ENCODE assay signal across 10 cellular contexts in the genomic region with DNA sequence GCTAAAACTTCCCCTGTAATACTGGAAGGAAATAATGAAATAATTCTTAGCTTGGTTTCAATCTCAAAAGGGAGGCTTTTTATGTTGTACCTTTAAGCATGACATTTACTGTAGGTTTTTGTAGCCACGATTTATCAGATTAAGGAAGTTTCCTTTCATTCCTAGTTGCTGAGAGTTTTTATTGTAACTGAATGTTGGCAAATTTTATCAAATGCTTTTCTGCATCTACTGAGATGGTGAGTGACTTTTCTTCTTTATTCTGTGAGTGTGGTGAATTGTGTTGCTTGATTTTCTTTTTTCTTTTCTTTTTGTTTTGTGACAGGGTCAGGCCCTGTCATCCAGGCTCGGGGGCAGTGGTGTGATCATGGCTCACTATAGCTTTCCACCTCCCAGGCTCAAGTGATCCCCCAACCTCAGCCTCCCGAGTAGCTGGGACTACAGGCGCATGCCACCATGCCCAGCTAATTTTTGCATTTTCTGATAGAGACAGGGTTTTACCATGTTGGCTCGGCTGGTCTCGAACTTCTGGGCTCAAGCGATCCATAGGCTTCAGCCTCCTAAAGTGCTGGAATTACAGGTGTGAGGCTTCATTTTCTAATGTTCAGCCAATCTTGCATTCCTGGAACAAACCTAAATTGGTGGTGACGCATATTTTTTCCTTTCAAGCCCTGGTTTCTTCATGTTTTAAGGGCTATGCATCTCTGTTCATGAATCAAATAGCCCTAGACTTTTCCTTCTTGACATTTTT. TPM values are rescaled to one million over a fixed set of nuclear protein-coding genes. Genes with fewer than 3 reads are reported as not detected.
DNase-seq lines count a peak whose midpoint lies in the region; ATAC-seq, FAIRE-seq and TF ChIP-seq lines count a peak whose summit lies in the region.
"Had no signal": no experiment of that assay in that cellular context is flagged by ENCODE, and none has a peak within 500 bp of the region (broad histone marks: within the 10 kb centered on the region; RNA-seq: fewer than 3 reads in every experiment).

No MANE protein-coding gene starts in this region.

- H3K27me3 ChIP-seq in heart left ventricle: no peaks in the 10 kb centered on the region
- H3K27me3 ChIP-seq in bronchial epithelial cell (ENCODE audit: control insufficient read depth, insufficient read depth, low read length): no peaks in the 10 kb centered on the region
- no peaks in the 10 kb centered on the region for H3K27me3 ChIP-seq in muscle layer of duodenum (ENCODE audit: low read depth, low read length)
- no peaks in the 10 kb centered on the region for H3K27me3 ChIP-seq in aorta (ENCODE audit: control insufficient read depth in 1 of 2, insufficient read depth in 2 of 2, low read length in 1 of 2)

- no peak for TF ChIP-seq CTCF in heart left ventricle (IDR thresholded peaks at IDR 0.05)
- TF ChIP-seq CTCF in bronchial epithelial cell (IDR thresholded peaks at IDR 0.05; ENCODE audit: insufficient read depth, low read length, severe bottlenecking): no peak

- H3K4me3 ChIP-seq in heart left ventricle (peak overlapping the region in 2 of 12 donors; percentile 7 to 18), bronchial epithelial cell (ENCODE audit: low read depth, low read length) (no peak overlapping the region), muscle layer of duodenum (ENCODE audit: low read depth in 1 of 2, low read length in 2 of 2) (peak overlapping the region; percentile 9 to 18), aorta (ENCODE audit: low read length in 2 of 2) (no peak overlapping the region)

- DNase-seq in heart left ventricle (no peak), Right ventricle myocardium superior (no peak), bronchial epithelial cell (ENCODE audit: low read depth) (peak; percentile 4), aorta (no peak), GM19239 (ENCODE audit: insufficient read length, low spot score) (no peak), NCI-H1048 (lab: John Stamatoyannopoulos, UW) (no peak)
- no peak for DNase-seq in activated CD4-positive, CD25-positive, alpha-beta regulatory T cell (lab: John Stamatoyannopoulos, UW)
- DNase-seq: CD4-positive, CD25-positive, alpha-beta regulatory T cell had no signal

- ATAC-seq in heart left ventricle: peak in 1 of 4 donors; percentile 11
- no peak for ATAC-seq in Right ventricle myocardium superior (ENCODE audit: poor library complexity)
- peak; percentile 45 for ATAC-seq in aorta (ENCODE audit: low FRiP score)

- H3K9me3 ChIP-seq in heart left ventricle (peaks cover 0 to 4% (median 0%) of the 10 kb centered on the region in 12 donors), muscle layer of duodenum (ENCODE audit: control insufficient read depth in 1 of 2, low read length in 2 of 2) (no peaks in the 10 kb centered on the region), aorta (ENCODE audit: control insufficient read depth, low read length) (no peaks in the 10 kb centered on the region)

- peak overlapping the region; percentile 81 to 93 (median 86) for H3K27ac ChIP-seq in heart left ventricle
- peak overlapping the region; percentile 75 for H3K27ac ChIP-seq in muscle layer of duodenum (ENCODE audit: low read length)
- H3K27ac ChIP-seq in aorta (ENCODE audit: low read depth in 1 of 2, low read length in 2 of 2): peak overlapping the region; percentile 41 to 74

- intact Hi-C loops in heart left ventricle (cut with DNase I): loop anchor here in 4 of 10 donors (2.0 to 5.0 kb wide), 4 partner anchors 35 to 40 kb away; partner anchors contain the start of gene GGT5 (in 2 of the 4)
- intact Hi-C loops in Right ventricle myocardium superior (cut with DNase I): no loop called here
- intact Hi-C loops in aorta (cut with DNase I): no loop called here

- no peak for TF ChIP-seq POLR2A in heart left ventricle (IDR thresholded peaks at IDR 0.05)

- no peak for FAIRE-seq in bronchial epithelial cell (lab: Jason Lieb, UNC)
- no peak for FAIRE-seq in GM19239 (lab: Jason Lieb, UNC)

- H3K4me1 ChIP-seq in heart left ventricle: peaks cover 8 to 48% (median 23%) of the 10 kb centered on the region in 12 donors
- peaks cover 0 to 9% of the 10 kb centered on the region in 2 donors for H3K4me1 ChIP-seq in muscle layer of duodenum (ENCODE audit: control insufficient read depth in 1 of 2, insufficient read depth in 2 of 2, low read length in 2 of 2)
- H3K4me1 ChIP-seq in aorta (ENCODE audit: control insufficient read depth in 1 of 2, insufficient read depth in 2 of 2, low read length in 2 of 2): peaks cover 1 to 15% of the 10 kb centered on the region in 2 donors

- H3K36me3 ChIP-seq in heart left ventricle: no peaks in the 10 kb centered on the region
- H3K36me3 ChIP-seq in bronchial epithelial cell (ENCODE audit: control insufficient read depth, insufficient read depth, low read length): no peaks in the 10 kb centered on the region
- H3K36me3 ChIP-seq in muscle layer of duodenum (ENCODE audit: control insufficient read depth in 1 of 2, insufficient read depth in 2 of 2, low read length in 2 of 2): no peaks in the 10 kb centered on the region
- no peaks in the 10 kb centered on the region for H3K36me3 ChIP-seq in aorta (ENCODE audit: control insufficient read depth in 1 of 2, insufficient read depth in 2 of 2, low read length in 1 of 2)

- 67 to 74% (median 71%) methylated on average over 8 of the region's 8 CpGs for WGBS in heart left ventricle, 4 donors
- WGBS in aorta, 2 donors: 29 to 34% methylated on average over 8 of the region's 8 CpGs

RNA-seq across cellular contexts. Expression of gene SUSD2, which starts 26.2 kb away (rescaled TPM):
- total RNA-seq in heart left ventricle (10 to 100 TPM in 1 of 9 donors, 1 to 10 TPM in 8; 1.5 to 12.6 (median 2.6) TPM), Right ventricle myocardium superior (2.6 TPM), bronchial epithelial cell (under 0.01 and 0.13 TPM in 2 replicates), aorta (10 to 100 TPM; 11.2 to 15.0 TPM)
- polyA plus RNA-seq in heart left ventricle (1 to 10 TPM; 2.7 to 3.5 TPM), aorta (10 to 100 TPM in 1 of 2 donors, 1 to 10 TPM in 1; 7.1 to 79.5 TPM)
- polyA plus RNA-seq: IgD-negative memory B cell had no signal

RNA-seq across cellular contexts. Expression of gene GGT5, which starts 37.4 kb away (rescaled TPM):
- total RNA-seq in heart left ventricle (10 to 100 TPM in 7 of 9 donors, 1 to 10 TPM in 2; 6.1 to 71.5 (median 15.5) TPM), Right ventricle myocardium superior (21.0 TPM), bronchial epithelial cell (not detected in 2 replicates), aorta (10 to 100 TPM; 50.8 to 61.6 TPM)
- polyA plus RNA-seq in heart left ventricle (10 to 100 TPM; 30.9 to 41.6 TPM), aorta (100 to 1,000 TPM in 1 of 2 donors, 10 to 100 TPM in 1; 52.3 to 434 TPM)
- total RNA-seq: CD4-positive, CD25-positive, alpha-beta regulatory T cell had no signal
- polyA plus RNA-seq: CD4-positive, CD25-positive, alpha-beta regulatory T cell; IgD-negative memory B cell had no signal

Comparison
In these comparisons a context has a peak if more than half of its experiments do, and no peak if none do; other contexts are left out.
1. H3K4me3 ChIP-seq: peak in muscle layer of duodenum (2 of 2); none in bronchial epithelial cell (single experiment) and aorta (0 of 2).
2. Peak in every context shown above with its lines, with median percentiles within 50 percentile points of each other: H3K27ac ChIP-seq.